Comparison of ENCODE assay signal across 1 cellular context in the genomic region with DNA sequence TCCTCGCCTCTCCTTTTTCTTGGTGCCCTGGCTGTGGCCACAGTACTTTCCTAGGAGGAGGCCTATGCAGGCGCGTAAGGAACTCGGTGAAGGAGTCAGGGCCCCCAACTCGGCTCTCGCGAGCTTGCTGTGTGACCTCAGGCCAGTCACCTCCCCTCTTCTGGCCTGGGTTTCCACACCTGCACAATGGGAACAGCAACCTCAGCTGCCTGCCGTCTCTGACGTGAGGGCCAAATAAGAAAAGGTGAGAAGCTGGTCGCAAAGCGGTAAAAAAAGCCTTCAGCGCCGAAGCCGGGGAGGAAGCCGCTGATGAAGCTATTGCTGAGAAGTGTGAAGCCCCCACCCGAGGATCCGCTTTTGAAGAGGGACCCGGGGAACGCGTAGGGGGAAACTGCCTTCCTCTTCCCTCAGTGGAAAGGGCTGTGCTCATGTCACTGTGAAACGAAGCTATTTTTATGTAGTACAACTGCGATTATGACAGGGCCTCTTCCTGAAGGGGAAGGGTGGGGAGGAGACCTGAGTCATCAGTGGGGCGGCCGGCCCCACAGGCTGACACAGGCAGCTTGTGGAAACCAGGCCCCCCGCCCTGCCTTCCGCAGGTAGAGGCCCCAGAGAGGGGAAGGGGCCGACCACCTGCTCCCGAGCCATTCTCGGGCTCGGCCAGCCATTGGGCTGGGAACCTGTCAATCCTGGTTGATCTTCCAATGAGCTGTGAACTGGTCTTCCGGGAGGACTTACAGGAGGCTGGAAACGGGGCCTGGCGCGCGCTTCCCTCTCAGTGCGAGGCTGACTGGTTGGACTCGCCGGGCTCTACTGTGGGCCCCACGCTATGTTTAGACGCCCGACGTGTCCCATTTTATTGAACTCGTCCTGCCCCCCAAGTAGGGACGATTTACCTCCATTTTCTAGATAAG.
TF ChIP-seq lines count a peak whose summit lies in the region.

No MANE protein-coding gene starts in this region.

TF ChIP-seq in K562, 482 proteins besides CTCF, POLR2A, EP300 and RAD21 (continued from another document and continues in another):
- TF ChIP-seq, protein P1, sequence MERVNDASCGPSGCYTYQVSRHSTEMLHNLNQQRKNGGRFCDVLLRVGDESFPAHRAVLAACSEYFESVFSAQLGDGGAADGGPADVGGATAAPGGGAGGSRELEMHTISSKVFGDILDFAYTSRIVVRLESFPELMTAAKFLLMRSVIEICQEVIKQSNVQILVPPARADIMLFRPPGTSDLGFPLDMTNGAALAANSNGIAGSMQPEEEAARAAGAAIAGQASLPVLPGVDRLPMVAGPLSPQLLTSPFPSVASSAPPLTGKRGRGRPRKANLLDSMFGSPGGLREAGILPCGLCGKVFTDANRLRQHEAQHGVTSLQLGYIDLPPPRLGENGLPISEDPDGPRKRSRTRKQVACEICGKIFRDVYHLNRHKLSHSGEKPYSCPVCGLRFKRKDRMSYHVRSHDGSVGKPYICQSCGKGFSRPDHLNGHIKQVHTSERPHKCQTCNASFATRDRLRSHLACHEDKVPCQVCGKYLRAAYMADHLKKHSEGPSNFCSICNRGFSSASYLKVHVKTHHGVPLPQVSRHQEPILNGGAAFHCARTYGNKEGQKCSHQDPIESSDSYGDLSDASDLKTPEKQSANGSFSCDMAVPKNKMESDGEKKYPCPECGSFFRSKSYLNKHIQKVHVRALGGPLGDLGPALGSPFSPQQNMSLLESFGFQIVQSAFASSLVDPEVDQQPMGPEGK (CRISPR knock-in tag; IDR thresholded peaks at IDR 0.05; ENCODE audit: borderline replicate concordance) = no peak
- TF ChIP-seq ZNF121 (CRISPR knock-in tag; conservative IDR thresholded peaks at IDR 0.05) = no peak
- TF ChIP-seq BCL6 (CRISPR knock-in tag; IDR thresholded peaks at IDR 0.05) = no peak
- no peak for TF ChIP-seq TARDBP (IDR thresholded peaks at IDR 0.05)
- no peak for TF ChIP-seq CHD1 (IDR thresholded peaks at IDR 0.05; ENCODE audit: low read length)
- no peak for TF ChIP-seq PHF21A (IDR thresholded peaks at IDR 0.05; ENCODE audit: borderline replicate concordance, low read depth)
- TF ChIP-seq SMARCA4 (IDR thresholded peaks at IDR 0.05) = peak; percentile 36; the same call in 1 of the 2 replicates
- TF ChIP-seq HBP1 (CRISPR knock-in tag; IDR thresholded peaks at IDR 0.05) = no peak
- TF ChIP-seq PRMT5 (CRISPR knock-in tag; IDR thresholded peaks at IDR 0.05) = no peak
- TF ChIP-seq, protein P2, sequence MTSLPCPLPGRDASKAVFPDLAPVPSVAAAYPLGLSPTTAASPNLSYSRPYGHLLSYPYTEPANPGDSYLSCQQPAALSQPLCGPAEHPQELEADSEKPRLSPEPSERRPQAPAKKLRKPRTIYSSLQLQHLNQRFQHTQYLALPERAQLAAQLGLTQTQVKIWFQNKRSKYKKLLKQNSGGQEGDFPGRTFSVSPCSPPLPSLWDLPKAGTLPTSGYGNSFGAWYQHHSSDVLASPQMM (CRISPR knock-in tag; IDR thresholded peaks at IDR 0.05) = no peak
- TF ChIP-seq ZNF224 (CRISPR knock-in tag; IDR thresholded peaks at IDR 0.05) = no peak
- TF ChIP-seq RBM22 (IDR thresholded peaks at IDR 0.05; ENCODE audit: low read depth, low read length, poor library complexity, severe bottlenecking) = no peak
- no peak for TF ChIP-seq GTF2F1 (IDR thresholded peaks at IDR 0.05; ENCODE audit: low read depth, low read length)
- no peak for TF ChIP-seq FOXJ2 (tag; IDR thresholded peaks at IDR 0.05)
- peak; percentile 52; the same call in 1 of the 2 replicates for TF ChIP-seq MEF2D (tag; conservative IDR thresholded peaks at IDR 0.05; ENCODE audit: low read depth)
- TF ChIP-seq ZNF124 (CRISPR knock-in tag; IDR thresholded peaks at IDR 0.05) = no peak
- TF ChIP-seq ZNF589 (CRISPR knock-in tag; IDR thresholded peaks at IDR 0.05; ENCODE audit: low read depth) = no peak
- no peak for TF ChIP-seq CBX5 (IDR thresholded peaks at IDR 0.05; ENCODE audit: borderline replicate concordance, low read depth)
- peak; percentile 41 for TF ChIP-seq HMGN3 (IDR thresholded peaks at IDR 0.05; ENCODE audit: borderline replicate concordance, extremely low read depth, insufficient read length, low read depth, low read length)
- TF ChIP-seq, protein P3, sequence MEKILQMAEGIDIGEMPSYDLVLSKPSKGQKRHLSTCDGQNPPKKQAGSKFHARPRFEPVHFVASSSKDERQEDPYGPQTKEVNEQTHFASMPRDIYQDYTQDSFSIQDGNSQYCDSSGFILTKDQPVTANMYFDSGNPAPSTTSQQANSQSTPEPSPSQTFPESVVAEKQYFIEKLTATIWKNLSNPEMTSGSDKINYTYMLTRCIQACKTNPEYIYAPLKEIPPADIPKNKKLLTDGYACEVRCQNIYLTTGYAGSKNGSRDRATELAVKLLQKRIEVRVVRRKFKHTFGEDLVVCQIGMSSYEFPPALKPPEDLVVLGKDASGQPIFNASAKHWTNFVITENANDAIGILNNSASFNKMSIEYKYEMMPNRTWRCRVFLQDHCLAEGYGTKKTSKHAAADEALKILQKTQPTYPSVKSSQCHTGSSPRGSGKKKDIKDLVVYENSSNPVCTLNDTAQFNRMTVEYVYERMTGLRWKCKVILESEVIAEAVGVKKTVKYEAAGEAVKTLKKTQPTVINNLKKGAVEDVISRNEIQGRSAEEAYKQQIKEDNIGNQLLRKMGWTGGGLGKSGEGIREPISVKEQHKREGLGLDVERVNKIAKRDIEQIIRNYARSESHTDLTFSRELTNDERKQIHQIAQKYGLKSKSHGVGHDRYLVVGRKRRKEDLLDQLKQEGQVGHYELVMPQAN (IDR thresholded peaks at IDR 0.05; ENCODE audit: borderline replicate concordance) = no peak
- TF ChIP-seq ZNF280A (IDR thresholded peaks at IDR 0.05; ENCODE audit: low read depth, partially characterized antibody) = no peak
- TF ChIP-seq ZNF408 (CRISPR knock-in tag; IDR thresholded peaks at IDR 0.05; ENCODE audit: low read depth) = no peak
- TF ChIP-seq FOXP1 (CRISPR knock-in tag; IDR thresholded peaks at IDR 0.05) = no peak
- no peak for TF ChIP-seq SRSF3 (IDR thresholded peaks at IDR 0.05; ENCODE audit: insufficient read depth, low read length)
- no peak for TF ChIP-seq EHMT2 (IDR thresholded peaks at IDR 0.05)
- TF ChIP-seq NCOA4 (IDR thresholded peaks at IDR 0.05; ENCODE audit: partially characterized antibody) = no peak
- no peak for TF ChIP-seq ZNF197 (CRISPR knock-in tag; IDR thresholded peaks at IDR 0.05; ENCODE audit: low read depth)
- no peak for TF ChIP-seq MCM2 (IDR thresholded peaks at IDR 0.05; ENCODE audit: low read depth)
- no peak for TF ChIP-seq CBX2 (IDR thresholded peaks at IDR 0.05; ENCODE audit: insufficient read depth, low read length, poor library complexity, severe bottlenecking)
- TF ChIP-seq, protein P4, sequence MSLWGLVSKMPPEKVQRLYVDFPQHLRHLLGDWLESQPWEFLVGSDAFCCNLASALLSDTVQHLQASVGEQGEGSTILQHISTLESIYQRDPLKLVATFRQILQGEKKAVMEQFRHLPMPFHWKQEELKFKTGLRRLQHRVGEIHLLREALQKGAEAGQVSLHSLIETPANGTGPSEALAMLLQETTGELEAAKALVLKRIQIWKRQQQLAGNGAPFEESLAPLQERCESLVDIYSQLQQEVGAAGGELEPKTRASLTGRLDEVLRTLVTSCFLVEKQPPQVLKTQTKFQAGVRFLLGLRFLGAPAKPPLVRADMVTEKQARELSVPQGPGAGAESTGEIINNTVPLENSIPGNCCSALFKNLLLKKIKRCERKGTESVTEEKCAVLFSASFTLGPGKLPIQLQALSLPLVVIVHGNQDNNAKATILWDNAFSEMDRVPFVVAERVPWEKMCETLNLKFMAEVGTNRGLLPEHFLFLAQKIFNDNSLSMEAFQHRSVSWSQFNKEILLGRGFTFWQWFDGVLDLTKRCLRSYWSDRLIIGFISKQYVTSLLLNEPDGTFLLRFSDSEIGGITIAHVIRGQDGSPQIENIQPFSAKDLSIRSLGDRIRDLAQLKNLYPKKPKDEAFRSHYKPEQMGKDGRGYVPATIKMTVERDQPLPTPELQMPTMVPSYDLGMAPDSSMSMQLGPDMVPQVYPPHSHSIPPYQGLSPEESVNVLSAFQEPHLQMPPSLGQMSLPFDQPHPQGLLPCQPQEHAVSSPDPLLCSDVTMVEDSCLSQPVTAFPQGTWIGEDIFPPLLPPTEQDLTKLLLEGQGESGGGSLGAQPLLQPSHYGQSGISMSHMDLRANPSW (CRISPR knock-in tag; IDR thresholded peaks at IDR 0.05) = no peak
- TF ChIP-seq NFIX (CRISPR knock-in tag; IDR thresholded peaks at IDR 0.05; ENCODE audit: low read depth) = no peak
- no peak for TF ChIP-seq SMARCB1 (IDR thresholded peaks at IDR 0.05; ENCODE audit: insufficient read length, low read depth)
- TF ChIP-seq, protein P5, sequence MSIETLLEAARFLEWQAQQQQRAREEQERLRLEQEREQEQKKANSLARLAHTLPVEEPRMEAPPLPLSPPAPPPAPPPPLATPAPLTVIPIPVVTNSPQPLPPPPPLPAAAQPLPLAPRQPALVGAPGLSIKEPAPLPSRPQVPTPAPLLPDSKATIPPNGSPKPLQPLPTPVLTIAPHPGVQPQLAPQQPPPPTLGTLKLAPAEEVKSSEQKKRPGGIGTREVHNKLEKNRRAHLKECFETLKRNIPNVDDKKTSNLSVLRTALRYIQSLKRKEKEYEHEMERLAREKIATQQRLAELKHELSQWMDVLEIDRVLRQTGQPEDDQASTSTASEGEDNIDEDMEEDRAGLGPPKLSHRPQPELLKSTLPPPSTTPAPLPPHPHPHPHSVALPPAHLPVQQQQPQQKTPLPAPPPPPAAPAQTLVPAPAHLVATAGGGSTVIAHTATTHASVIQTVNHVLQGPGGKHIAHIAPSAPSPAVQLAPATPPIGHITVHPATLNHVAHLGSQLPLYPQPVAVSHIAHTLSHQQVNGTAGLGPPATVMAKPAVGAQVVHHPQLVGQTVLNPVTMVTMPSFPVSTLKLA (conservative IDR thresholded peaks at IDR 0.05) = 0 out of 4 replicates have a peak, but pooled peaks of 1 of the 2 experiments have one; percentile 28
- TF ChIP-seq ZNF3 (CRISPR knock-in tag; IDR thresholded peaks at IDR 0.05) = no peak
- peak in 1 of 3 experiments; percentile 18 for TF ChIP-seq YY1 (IDR thresholded peaks at IDR 0.05; ENCODE audit: borderline replicate concordance in 1 of 3, control insufficient read depth in 1 of 3, extremely low read depth in 1 of 3, insufficient read depth in 3 of 3, insufficient read length in 1 of 3, insufficient replicate concordance in 2 of 3, low read depth in 1 of 3, low read length in 2 of 3)
- TF ChIP-seq ZNF75A (CRISPR knock-in tag; IDR thresholded peaks at IDR 0.05) = no peak
- TF ChIP-seq, protein P6, sequence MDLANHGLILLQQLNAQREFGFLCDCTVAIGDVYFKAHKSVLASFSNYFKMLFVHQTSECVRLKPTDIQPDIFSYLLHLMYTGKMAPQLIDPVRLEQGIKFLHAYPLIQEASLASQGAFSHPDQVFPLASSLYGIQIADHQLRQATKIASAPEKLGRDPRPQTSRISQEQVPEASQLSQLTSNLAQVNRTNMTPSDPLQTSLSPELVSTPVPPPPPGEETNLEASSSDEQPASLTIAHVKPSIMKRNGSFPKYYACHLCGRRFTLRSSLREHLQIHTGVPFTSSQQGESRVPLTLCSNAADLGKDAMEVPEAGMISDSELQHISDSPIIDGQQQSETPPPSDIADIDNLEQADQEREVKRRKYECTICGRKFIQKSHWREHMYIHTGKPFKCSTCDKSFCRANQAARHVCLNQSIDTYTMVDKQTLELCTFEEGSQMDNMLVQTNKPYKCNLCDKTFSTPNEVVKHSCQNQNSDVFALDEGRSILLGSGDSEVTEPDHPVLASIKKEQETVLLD (IDR thresholded peaks at IDR 0.05) = no peak; the same call in 1 of the 2 replicates
- TF ChIP-seq HSF4 (CRISPR knock-in tag; IDR thresholded peaks at IDR 0.05; ENCODE audit: borderline replicate concordance) = no peak
- peak; percentile 18 for TF ChIP-seq MEIS2 (IDR thresholded peaks at IDR 0.05; ENCODE audit: partially characterized antibody)
- no peak for TF ChIP-seq NCOR1 (IDR thresholded peaks at IDR 0.05)
- TF ChIP-seq KDM2B (CRISPR knock-in tag; IDR thresholded peaks at IDR 0.05) = no peak
- no peak for TF ChIP-seq GTF2B (IDR thresholded peaks at IDR 0.05; ENCODE audit: extremely low read depth, insufficient read length)
- TF ChIP-seq ATF7 (IDR thresholded peaks at IDR 0.05) = peak; percentile 50; the same call in 1 of the 2 replicates
- TF ChIP-seq ZBTB8A (IDR thresholded peaks at IDR 0.05; ENCODE audit: partially characterized antibody) = no peak
